In genomic region chr15:41502787-41503668, GRCh38 we compare ENCODE assay signal across 9 cellular contexts. TPM values are rescaled to one million over a fixed set of nuclear protein-coding genes. Genes with fewer than 3 reads are reported as not detected.
DNase-seq lines count a peak whose midpoint lies in the region; ATAC-seq and TF ChIP-seq lines count a peak whose summit lies in the region.
"Had no signal": no experiment of that assay in that cellular context is flagged by ENCODE, and none has a peak within 500 bp of the region (broad histone marks: within the 10 kb centered on the region; RNA-seq: fewer than 3 reads in every experiment).

No MANE protein-coding gene starts in this region.

- H3K4me3 ChIP-seq in HUES48 (ENCODE audit: low read depth, low read length) (peak overlapping the region; percentile 51), mammary epithelial cell (replicated peaks in 1 of 3; ENCODE audit: insufficient read depth in 1 of 3, low read depth in 2 of 3, low read length in 3 of 3) (no peak overlapping the region)

- peaks cover 34% of the 10 kb centered on the region for H3K27me3 ChIP-seq in CD4-positive, alpha-beta T cell (ENCODE audit: control insufficient read depth, insufficient read depth, low read length)
- H3K27me3 ChIP-seq in HUES48 (ENCODE audit: control insufficient read depth, insufficient read depth, low read length) (peaks cover 95% of the 10 kb centered on the region), mammary epithelial cell (ENCODE audit: insufficient read depth, low read length) (peaks cover 20% of the 10 kb centered on the region)

- peak overlapping the region; percentile 49 for H3K4me2 ChIP-seq in mammary epithelial cell (ENCODE audit: insufficient read depth, low read depth, low read length)

- no peak overlapping the region for H3K27ac Mint-ChIP-seq in CD4-positive, alpha-beta T cell
- H3K27ac Mint-ChIP-seq in natural killer cell = no peak overlapping the region

- peak overlapping the region; percentile 6 for H2AFZ ChIP-seq in mammary epithelial cell (ENCODE audit: low read depth, low read length)

- no peak for TF ChIP-seq CTCF in CD4-positive, alpha-beta T cell (IDR thresholded peaks at IDR 0.05)
- no peak for TF ChIP-seq CTCF in mammary epithelial cell (conservative IDR thresholded peaks at IDR 0.05 in 1 of 2, IDR thresholded peaks at IDR 0.05 in 1 of 2; ENCODE audit: extremely low read depth in 1 of 2, insufficient read depth in 1 of 2, low read depth in 1 of 2, low read length in 2 of 2)
- no peak for TF ChIP-seq CTCF in natural killer cell (IDR thresholded peaks at IDR 0.05)

- no peaks in the 10 kb centered on the region for H3K36me3 Mint-ChIP-seq in CD4-positive, alpha-beta T cell (ENCODE audit: low read depth)
- no peaks in the 10 kb centered on the region for H3K36me3 Mint-ChIP-seq in natural killer cell

- H3K9ac ChIP-seq in HUES48 (ENCODE audit: low read depth, low read length) (no peak overlapping the region), mammary epithelial cell (ENCODE audit: insufficient read depth, low read length) (no peak overlapping the region)

- no peaks in the 10 kb centered on the region for H3K9me3 ChIP-seq in CD4-positive, alpha-beta T cell (ENCODE audit: control insufficient read depth, low read length)
- no peaks in the 10 kb centered on the region for H3K9me3 ChIP-seq in HUES48 (ENCODE audit: control insufficient read depth, insufficient read depth, low read length)
- H3K9me3 ChIP-seq in mammary epithelial cell (replicated peaks; ENCODE audit: insufficient read depth, low read length) = no peaks in the 10 kb centered on the region

- in situ Hi-C loops in mammary epithelial cell (cut with MboI; ENCODE audit: low sequenced_read_pairs in 2 of 2) = no loop called here

- BruUV-seq in mammary epithelial cell (replicated peaks; lab: Mats Ljungman, UMichigan) = no TSS peak

- no peaks in the 10 kb centered on the region for H4K20me1 ChIP-seq in mammary epithelial cell (ENCODE audit: insufficient read depth, low read length)

- peak overlapping the region; percentile 82 for H3K4me3 Mint-ChIP-seq in CD4-positive, alpha-beta T cell
- H3K4me3 Mint-ChIP-seq in natural killer cell = peak overlapping the region; percentile 75

- 28% methylated on average over 24 of the region's 55 CpGs for WGBS in mammary epithelial cell (ENCODE audit: low coverage, missing lambda C conversion rate)

- no peak for DNase-seq in CD4-positive, alpha-beta T cell
- DNase-seq in mammary epithelial cell = no peak
- no peak for DNase-seq in natural killer cell
- no peak for DNase-seq in SW 1271 (lab: John Stamatoyannopoulos, UW)
- DNase-seq in left colon = no peak
- no peak for DNase-seq in NCI-H1417 treated with DMSO at 0.1 percent for 48 hours (lab: John Stamatoyannopoulos, UW)
- DNase-seq in cardiac septum (ENCODE audit: low spot score) = no peak
- DNase-seq: brain microvascular endothelial cell had no signal

- POLR2A ChIA-PET in CD4-positive, alpha-beta T cell (lab: Charles Lee) = interaction anchor here (1.4 kb wide), 1 partner anchor 55 kb away, joined by 3 read pairs; no protein-coding TSS in a partner anchor

- intact Hi-C loops in CD4-positive, alpha-beta T cell (cut with DNase I, micrococcal nuclease) = no loop called here
- intact Hi-C loops in mammary epithelial cell (cut with micrococcal nuclease) = no loop called here
- intact Hi-C loops in natural killer cell (cut with micrococcal nuclease) = no loop called here
- intact Hi-C loops in left colon (cut with DNase I, micrococcal nuclease) = no loop called here
- intact Hi-C loops in cardiac septum (cut with DNase I) = no loop called here

- H3K36me3 ChIP-seq in HUES48 (ENCODE audit: control insufficient read depth, insufficient read depth, low read length) (no peaks in the 10 kb centered on the region), mammary epithelial cell (ENCODE audit: insufficient read depth, low read length) (no peaks in the 10 kb centered on the region)
- H3K36me3 ChIP-seq: brain microvascular endothelial cell had no signal

- peaks cover 18% of the 10 kb centered on the region for H3K4me1 Mint-ChIP-seq in CD4-positive, alpha-beta T cell (ENCODE audit: low read depth)
- peaks cover 0 to 29% of the 10 kb centered on the region in 2 donors for H3K4me1 Mint-ChIP-seq in natural killer cell

- dilution Hi-C loops in mammary epithelial cell (cut with HindIII; ENCODE audit: low sequenced_read_pairs) = no loop called here

- CTCF ChIA-PET in CD4-positive, alpha-beta T cell (lab: Charles Lee) = interaction anchor here (0.5 to 1.2 kb wide), 2 partner anchors 32 to 37 kb away, joined by 3 read pairs; no protein-coding TSS in a partner anchor
- CTCF ChIA-PET in mammary epithelial cell (lab: Charles Lee; ENCODE audit: low non-redundant PET) = no interaction called here

- H3K9me3 Mint-ChIP-seq in CD4-positive, alpha-beta T cell = no peaks in the 10 kb centered on the region
- no peaks in the 10 kb centered on the region for H3K9me3 Mint-ChIP-seq in natural killer cell

- peaks cover 59% of the 10 kb centered on the region for H3K27me3 Mint-ChIP-seq in CD4-positive, alpha-beta T cell
- H3K27me3 Mint-ChIP-seq in natural killer cell (ENCODE audit: low read depth in 2 of 2) = peaks cover 22 to 37% of the 10 kb centered on the region in 2 donors

- peaks cover 11% of the 10 kb centered on the region for H3K4me1 ChIP-seq in HUES48 (ENCODE audit: control insufficient read depth, insufficient read depth, low read length)
- peaks cover 26% of the 10 kb centered on the region for H3K4me1 ChIP-seq in mammary epithelial cell (ENCODE audit: insufficient read depth, low read length)

- peak; percentile 7 for ATAC-seq in CD4-positive, alpha-beta T cell (ENCODE audit: poor library complexity)
- ATAC-seq in natural killer cell (peak; percentile 15 to 31 (median 21)), left colon (no peak)

- H3K27ac ChIP-seq in CD4-positive, alpha-beta T cell (ENCODE audit: low read depth, low read length) = no peak overlapping the region
- H3K27ac ChIP-seq in HUES48 (ENCODE audit: low read depth, low read length) (no peak overlapping the region), mammary epithelial cell (ENCODE audit: insufficient read depth, low read depth, low read length) (no peak overlapping the region)
- H3K27ac ChIP-seq: brain microvascular endothelial cell had no signal

- no peaks in the 10 kb centered on the region for H3K79me2 ChIP-seq in mammary epithelial cell (ENCODE audit: insufficient read depth, low read length)

RNA-seq across cellular contexts. Expression of gene ITPKA, which starts 9.4 kb away (rescaled TPM):
- not detected for total RNA-seq in CD4-positive, alpha-beta T cell
- total RNA-seq in mammary epithelial cell (under 1 TPM in 1 of 2 donors, not detected in 1; 0.92 TPM), natural killer cell (not detected), left colon (10 to 100 TPM; 46.4 to 50.9 TPM), cardiac septum (1.0 TPM)
- 0.63 TPM for polyA plus RNA-seq in mammary epithelial cell
- not detected for polyA minus RNA-seq in mammary epithelial cell

RNA-seq across cellular contexts. Expression of gene LTK, which starts 10.6 kb away (rescaled TPM):
- total RNA-seq in CD4-positive, alpha-beta T cell = 1 to 10 TPM; 9.7 to 9.9 TPM
- total RNA-seq in mammary epithelial cell (not detected), natural killer cell (1 to 10 TPM in 2 of 3 donors, under 1 TPM in 1; 0.56 to 4.9 (median 1.7) TPM), left colon (10 to 100 TPM; 12.0 to 18.7 TPM), cardiac septum (0.65 TPM)
- not detected for polyA plus RNA-seq in mammary epithelial cell
- polyA minus RNA-seq in mammary epithelial cell = not detected

RNA-seq across cellular contexts. Expression of gene RPAP1, which starts 41.0 kb away (rescaled TPM):
- 10 to 100 TPM; 20.8 to 22.5 TPM for total RNA-seq in CD4-positive, alpha-beta T cell
- total RNA-seq in mammary epithelial cell (10 to 100 TPM; 11.2 to 35.5 TPM), natural killer cell (10 to 100 TPM; 21.2 to 27.7 (median 27.4) TPM), left colon (10 to 100 TPM; 20.5 to 26.1 TPM), cardiac septum (18.5 TPM)
- polyA plus RNA-seq in mammary epithelial cell = 11.4 TPM
- 44.3 TPM for polyA minus RNA-seq in mammary epithelial cell

RNA-seq across cellular contexts. Expression of gene TYRO3, which starts 56.0 kb away (rescaled TPM):
- under 1 TPM; 0.42 to 0.47 TPM for total RNA-seq in CD4-positive, alpha-beta T cell
- 10 to 100 TPM in 1 of 2 donors, 1 to 10 TPM in 1; 3.5 to 17.0 TPM for total RNA-seq in mammary epithelial cell
- polyA plus RNA-seq in mammary epithelial cell = 13.2 TPM
- polyA minus RNA-seq in mammary epithelial cell = 50.7 TPM
- under 1 TPM; 0.25 to 0.80 (median 0.36) TPM for total RNA-seq in natural killer cell
- total RNA-seq in left colon = 1 to 10 TPM; 2.0 to 2.6 TPM
- total RNA-seq in cardiac septum = 3.6 TPM

Comparison
In these comparisons a context has a peak if more than half of its experiments do, and no peak if none do; other contexts are left out.
1. RNA of gene ITPKA, which starts 9.4 kb away (total RNA-seq): 46.4 to 50.9 TPM in left colon; 1.0 TPM in cardiac septum (single experiment), 0.92 TPM in mammary epithelial cell, not detected in natural killer cell and not detected in CD4-positive, alpha-beta T cell; every median in the first group is over 10 times any median in the second.